In genomic region chr6:156029296-156029985, GRCh38 we compare ENCODE assay signal across 1 cellular context.
TF ChIP-seq lines count a peak whose summit lies in the region.

No MANE protein-coding gene starts in this region.

TF ChIP-seq in SK-N-SH treated with all-trans-retinoic acid at 6 μM for 48 hours, 23 proteins besides CTCF, POLR2A, EP300 and RAD21 (continued from another document):
- TF ChIP-seq, protein P1, sequence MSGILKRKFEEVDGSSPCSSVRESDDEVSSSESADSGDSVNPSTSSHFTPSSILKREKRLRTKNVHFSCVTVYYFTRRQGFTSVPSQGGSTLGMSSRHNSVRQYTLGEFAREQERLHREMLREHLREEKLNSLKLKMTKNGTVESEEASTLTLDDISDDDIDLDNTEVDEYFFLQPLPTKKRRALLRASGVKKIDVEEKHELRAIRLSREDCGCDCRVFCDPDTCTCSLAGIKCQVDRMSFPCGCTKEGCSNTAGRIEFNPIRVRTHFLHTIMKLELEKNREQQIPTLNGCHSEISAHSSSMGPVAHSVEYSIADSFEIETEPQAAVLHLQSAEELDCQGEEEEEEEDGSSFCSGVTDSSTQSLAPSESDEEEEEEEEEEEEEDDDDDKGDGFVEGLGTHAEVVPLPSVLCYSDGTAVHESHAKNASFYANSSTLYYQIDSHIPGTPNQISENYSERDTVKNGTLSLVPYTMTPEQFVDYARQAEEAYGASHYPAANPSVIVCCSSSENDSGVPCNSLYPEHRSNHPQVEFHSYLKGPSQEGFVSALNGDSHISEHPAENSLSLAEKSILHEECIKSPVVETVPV (CRISPR knock-in tag; IDR thresholded peaks at IDR 0.05) = 0 out of 2 replicates have a peak, but pooled peaks have one; percentile 14
- no peak for TF ChIP-seq ZFP30 (CRISPR knock-in tag; IDR thresholded peaks at IDR 0.05)
